In genomic region chr7:64885520-64886240, GRCh38 we compare ENCODE assay signal across 18 cellular contexts.
"Had no signal": no experiment of that assay in that cellular context is flagged by ENCODE, and none has a peak within 500 bp of the region (broad histone marks: within the 10 kb centered on the region; RNA-seq: fewer than 3 reads in every experiment).

No MANE protein-coding gene starts in this region.

- H3K9me3 Mint-ChIP-seq: activated naive CD4-positive, alpha-beta T cell treated with anti-CD3 and anti-CD28 coated beads, Interleukin-2, amount 50 U/mL, for 24 hours; stimulated activated memory B cell treated with anti-CD40 and anti-IgM and Interleukin-4, amounts not matched to agents 10 μg/mL and 1 μg/mL and 100 μg/mL, for 72 hours had no signal

- H3K27ac Mint-ChIP-seq: activated CD4-positive, alpha-beta T cell treated with anti-CD3 and anti-CD28 coated beads, Interleukin-2, amount 10 ng/mL, durations not matched to agents 24 days and 14 days; activated naive CD4-positive, alpha-beta T cell treated with anti-CD3 and anti-CD28 coated beads, Interleukin-2, amount 50 U/mL, for 24 hours; nephron; stimulated activated memory B cell treated with anti-CD40 and anti-IgM and Interleukin-4, amounts not matched to agents 10 μg/mL and 1 μg/mL and 100 μg/mL, for 72 hours; T-helper 2 cell treated with Interferon-gamma antibody and Interleukin-4, amounts not matched to agents 5 μg/mL and 100 μg/mL, for 36 hours had no signal

- DNase-seq: activated CD4-positive, alpha-beta T cell treated with anti-CD3 and anti-CD28 coated beads, Interleukin-2, amount 10 ng/mL, durations not matched to agents 24 days and 14 days; activated CD4-positive, CD25-positive, alpha-beta regulatory T cell; activated T-cell treated with anti-CD3 and anti-CD28 coated beads, Interleukin-2, amount 50 U/mL, for 1 hour; caudate nucleus; effector CD4-positive, alpha-beta T cell; foreskin fibroblast; hypothalamus; kidney glomerular epithelial cell; mesendoderm; occipital lobe; psoas muscle; thyroid gland had no signal

- H3K4me3 ChIP-seq: psoas muscle, thyroid gland, vagina had no signal

- H3K4me3 Mint-ChIP-seq: activated CD4-positive, alpha-beta T cell treated with anti-CD3 and anti-CD28 coated beads, Interleukin-2, amount 10 ng/mL, durations not matched to agents 24 days and 14 days; activated naive CD4-positive, alpha-beta T cell treated with anti-CD3 and anti-CD28 coated beads, Interleukin-2, amount 50 U/mL, for 24 hours; nephron; stimulated activated memory B cell treated with anti-CD40 and anti-IgM and Interleukin-4, amounts not matched to agents 10 μg/mL and 1 μg/mL and 100 μg/mL, for 72 hours; T-helper 2 cell treated with Interferon-gamma antibody and Interleukin-4, amounts not matched to agents 5 μg/mL and 100 μg/mL, for 36 hours had no signal

- H3K27me3 ChIP-seq: thyroid gland, vagina had no signal

- ATAC-seq: psoas muscle; sciatic nerve; stimulated activated memory B cell treated with anti-CD40 and anti-IgM and Interleukin-4, amounts not matched to agents 10 μg/mL and 1 μg/mL and 100 μg/mL, for 72 hours had no signal

- H3K36me3 Mint-ChIP-seq: activated naive CD4-positive, alpha-beta T cell treated with anti-CD3 and anti-CD28 coated beads, Interleukin-2, amount 50 U/mL, for 24 hours; stimulated activated memory B cell treated with anti-CD40 and anti-IgM and Interleukin-4, amounts not matched to agents 10 μg/mL and 1 μg/mL and 100 μg/mL, for 72 hours had no signal

- H3K9me3 ChIP-seq: psoas muscle, thyroid gland, vagina had no signal

- H3K36me3 ChIP-seq: thyroid gland, vagina had no signal

- H3K27ac ChIP-seq: psoas muscle, thyroid gland, vagina had no signal
